Comparison of ENCODE assay signal across 2 cellular contexts in the genomic region with DNA sequence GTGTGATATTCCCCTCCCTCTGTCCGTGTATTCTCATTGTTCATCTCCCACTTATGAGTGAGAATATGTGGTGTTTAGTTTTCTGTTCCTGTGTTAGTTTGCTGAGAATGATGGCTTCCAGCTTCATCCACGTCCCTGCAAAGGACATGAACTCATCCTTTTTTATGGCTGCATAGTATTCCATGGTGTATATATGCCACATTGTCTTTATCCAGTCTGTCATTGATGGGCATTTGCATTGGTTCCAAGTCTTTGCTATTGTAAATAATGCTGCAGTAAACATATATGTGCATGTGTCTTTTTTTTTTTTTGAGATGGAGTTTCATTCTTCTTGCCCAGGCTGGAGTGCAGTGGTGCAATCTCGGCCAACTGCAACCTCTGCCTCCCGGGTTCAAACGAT. TPM values are rescaled to one million over a fixed set of nuclear protein-coding genes. Genes with fewer than 3 reads are reported as not detected.
"Had no signal": no experiment of that assay in that cellular context is flagged by ENCODE, and none has a peak within 500 bp of the region (broad histone marks: within the 10 kb centered on the region; RNA-seq: fewer than 3 reads in every experiment).

No MANE protein-coding gene starts in this region.

RNA-seq across cellular contexts. Expression of gene THY1, which starts 14.5 kb away (rescaled TPM):
- total RNA-seq: activated B cell treated with CpG ODN at 0.5 μM for 24 hours; activated CD8-positive, alpha-beta T cell treated with anti-CD3 and anti-CD28 coated beads, Interleukin-2, amount 10 ng/mL, durations not matched to agents 7 days and 5 days had no signal
